In genomic region chr11:95455228-95455627, GRCh38 we compare ENCODE assay signal across 23 cellular contexts.
DNase-seq lines count a peak whose midpoint lies in the region; ATAC-seq and TF ChIP-seq lines count a peak whose summit lies in the region.
"Had no signal": no experiment of that assay in that cellular context is flagged by ENCODE, and none has a peak within 500 bp of the region (broad histone marks: within the 10 kb centered on the region; RNA-seq: fewer than 3 reads in every experiment).

No MANE protein-coding gene starts in this region.

- no peak overlapping the region for H3K27ac ChIP-seq in foreskin keratinocyte
- H3K27ac ChIP-seq: BLaER1 treated with 17β-estradiol and CSF1 and Interleukin-3, amounts not matched to agents 10 nM and 100 nM; esophagus squamous epithelium; prostate gland; RWPE1 had no signal

- no peaks in the 10 kb centered on the region for H3K27me3 ChIP-seq in foreskin keratinocyte
- H3K27me3 ChIP-seq: BLaER1 treated with 17β-estradiol and CSF1 and Interleukin-3, amounts not matched to agents 10 nM and 100 nM; esophagus squamous epithelium had no signal

- intact Hi-C loops in posterior cingulate gyrus (cut with DNase I), result no loop called here

- H3K4me3 Mint-ChIP-seq in activated naive CD8-positive, alpha-beta T cell treated with anti-CD3 and anti-CD28 coated beads, Interleukin-2, amount 50 U/mL, for 24 hours, result no peak overlapping the region
- H3K4me3 Mint-ChIP-seq: activated naive CD4-positive, alpha-beta T cell treated with anti-CD3 and anti-CD28 coated beads, Interleukin-2, amount 50 U/mL, for 24 hours; activated T-cell treated with anti-CD3 and anti-CD28 coated beads, Interleukin-2, amount 50 U/mL, for 4 hours; effector memory CD8-positive, alpha-beta T cell; neural crest cell had no signal

- H3K4me1 ChIP-seq in foreskin keratinocyte, result peaks cover 22% of the 10 kb centered on the region
- H3K4me1 ChIP-seq: BLaER1 treated with 17β-estradiol and CSF1 and Interleukin-3, amounts not matched to agents 10 nM and 100 nM; prostate gland had no signal

- H3K9me3 Mint-ChIP-seq in activated naive CD8-positive, alpha-beta T cell treated with anti-CD3 and anti-CD28 coated beads, Interleukin-2, amount 50 U/mL, for 24 hours, result no peaks in the 10 kb centered on the region
- H3K9me3 Mint-ChIP-seq: activated T-cell treated with anti-CD3 and anti-CD28 coated beads, Interleukin-2, amount 50 U/mL, for 4 hours; effector memory CD8-positive, alpha-beta T cell had no signal

- no peak overlapping the region for H3K27ac Mint-ChIP-seq in activated naive CD8-positive, alpha-beta T cell treated with anti-CD3 and anti-CD28 coated beads, Interleukin-2, amount 50 U/mL, for 24 hours
- H3K27ac Mint-ChIP-seq: activated naive CD4-positive, alpha-beta T cell treated with anti-CD3 and anti-CD28 coated beads, Interleukin-2, amount 50 U/mL, for 24 hours; effector memory CD8-positive, alpha-beta T cell had no signal

- H3K27me3 Mint-ChIP-seq in activated naive CD8-positive, alpha-beta T cell treated with anti-CD3 and anti-CD28 coated beads, Interleukin-2, amount 50 U/mL, for 24 hours, result no peaks in the 10 kb centered on the region
- H3K27me3 Mint-ChIP-seq: activated naive CD4-positive, alpha-beta T cell treated with anti-CD3 and anti-CD28 coated beads, Interleukin-2, amount 50 U/mL, for 24 hours had no signal

- in situ Hi-C loops in GM13976 (cut with MboI; ENCODE audit: low sequenced_read_pairs, unreplicated experiment), result no loop called here

- ATAC-seq in GM18498 (IDR thresholded peaks at IDR 0.05; ENCODE audit: unreplicated experiment) (peak; percentile 80), GM19463 (IDR thresholded peaks at IDR 0.05; ENCODE audit: unreplicated experiment) (peak; percentile 76), HG02623 (IDR thresholded peaks at IDR 0.05; ENCODE audit: unreplicated experiment) (peak; percentile 78), HG03108 (IDR thresholded peaks at IDR 0.05; ENCODE audit: unreplicated experiment) (peak; percentile 69), foreskin keratinocyte (no peak)
- no peak for ATAC-seq in activated naive CD8-positive, alpha-beta T cell treated with anti-CD3 and anti-CD28 coated beads, Interleukin-2, amount 50 U/mL, for 24 hours
- ATAC-seq: activated T-cell treated with anti-CD3 and anti-CD28 coated beads, Interleukin-2, amount 50 U/mL, for 4 hours; effector memory CD8-positive, alpha-beta T cell; SK-N-SH treated with all-trans-retinoic acid at 6 μM for 48 hours had no signal

- no peak for TF ChIP-seq CTCF in GM13976 (IDR thresholded peaks at IDR 0.05; ENCODE audit: borderline replicate concordance, control extremely low read depth, extremely low read depth, insufficient read depth, missing control alignments)
- no peak for TF ChIP-seq CTCF in foreskin keratinocyte (conservative IDR thresholded peaks at IDR 0.05)

- H3K4me1 Mint-ChIP-seq in activated naive CD8-positive, alpha-beta T cell treated with anti-CD3 and anti-CD28 coated beads, Interleukin-2, amount 50 U/mL, for 24 hours, result peaks cover 2% of the 10 kb centered on the region

- H3K36me3 Mint-ChIP-seq in activated naive CD8-positive, alpha-beta T cell treated with anti-CD3 and anti-CD28 coated beads, Interleukin-2, amount 50 U/mL, for 24 hours (ENCODE audit: low read depth), result no peaks in the 10 kb centered on the region

- no peak for DNase-seq in GM13976 (ENCODE audit: low spot score)
- no peak for DNase-seq in foreskin keratinocyte
- no peak for DNase-seq in posterior cingulate gyrus
- no peak for DNase-seq in activated naive CD8-positive, alpha-beta T cell treated with anti-CD3 and anti-CD28 coated beads, Interleukin-2, amount 50 U/mL, for 24 hours
- DNase-seq: activated T-cell treated with anti-CD3 and anti-CD28 coated beads, Interleukin-2, amount 50 U/mL, for 4 hours; effector memory CD8-positive, alpha-beta T cell; esophagus squamous epithelium; NCI-H1092 treated with DMSO at 0.1 percent for 48 hours; NCI-H2081; NCI-H446; small intestine; stimulated activated CD4-positive, alpha-beta T cell treated with anti-CD3 and anti-CD28 coated beads, Interleukin-4, amount 100 ng/mL, for 24 hours; T-helper 9 cell had no signal

Comparison
In these comparisons a context has a peak if more than half of its experiments do, and no peak if none do; other contexts are left out.
1. ATAC-seq: peak in GM18498 (single experiment), GM19463 (single experiment), HG02623 (single experiment) and HG03108 (single experiment); none in foreskin keratinocyte (single experiment) and activated naive CD8-positive, alpha-beta T cell treated with anti-CD3 and anti-CD28 coated beads, Interleukin-2, amount 50 U/mL, for 24 hours (single experiment).